ENCODE assay signal across 27 cellular contexts in the genomic region with DNA sequence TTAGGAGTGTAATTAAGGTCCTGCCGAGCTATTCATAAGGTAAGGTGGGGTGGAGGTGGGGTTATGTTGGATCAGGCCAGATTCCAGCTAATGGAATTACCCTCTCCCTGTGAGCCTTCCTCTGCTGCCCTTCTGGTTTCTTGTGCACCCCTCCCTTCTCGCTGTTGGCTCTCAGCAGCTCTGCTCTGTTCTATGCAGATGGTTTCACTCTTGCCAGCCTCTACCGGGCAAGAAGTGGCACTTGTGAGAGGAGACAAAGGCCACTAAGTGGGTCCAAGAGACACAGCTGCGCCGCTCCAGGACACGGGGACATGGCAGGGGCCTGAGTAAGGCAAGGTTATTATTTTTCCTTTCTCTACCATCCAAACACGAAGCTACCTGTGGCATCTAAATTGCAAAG.
DNase-seq lines count a peak whose midpoint lies in the region; ATAC-seq and TF ChIP-seq lines count a peak whose summit lies in the region.
"Had no signal": no experiment of that assay in that cellular context is flagged by ENCODE, and none has a peak within 500 bp of the region (broad histone marks: within the 10 kb centered on the region; RNA-seq: fewer than 3 reads in every experiment).

No MANE protein-coding gene starts in this region.

- in situ Hi-C loops in transverse colon (cut with MboI; ENCODE audit: low pct_ligation_motif_present in 1 of 4, low pct_unique_long_range_greater_than_20kb in 1 of 4, low sequenced_read_pairs in 3 of 4): loop anchor here in 1 of 4 donors (10.0 kb wide), 1 partner anchor 166 kb away; no protein-coding TSS in a partner anchor

- TF ChIP-seq EP300 in transverse colon (IDR thresholded peaks at IDR 0.05; ENCODE audit: low read depth): no peak

- no peak overlapping the region for H3K27ac Mint-ChIP-seq in WTC11
- H3K27ac Mint-ChIP-seq: activated CD8-positive, alpha-beta T cell treated with anti-CD3 and anti-CD28 coated beads, Interleukin-2, amount 10 ng/mL, durations not matched to agents 7 days and 5 days; CD4-positive, alpha-beta memory T cell; HFFc6 had no signal

- TF ChIP-seq CTCF in WTC11 (IDR thresholded peaks at IDR 0.05) (no peak), transverse colon (IDR thresholded peaks at IDR 0.05) (no peak)

- peaks cover 4% of the 10 kb centered on the region for H3K36me3 Mint-ChIP-seq in WTC11
- H3K36me3 Mint-ChIP-seq: brain; CD4-positive, alpha-beta memory T cell had no signal

- H3K4me1 ChIP-seq in transverse colon: no peaks in the 10 kb centered on the region

- 71 to 100% methylated on average over 1 to 7 of the region's 7 CpGs for WGBS in transverse colon (ENCODE audit: low coverage in 1 of 2), 2 donors

- H3K4me3 Mint-ChIP-seq in WTC11: no peak overlapping the region
- H3K4me3 Mint-ChIP-seq: activated CD8-positive, alpha-beta T cell treated with anti-CD3 and anti-CD28 coated beads, Interleukin-2, amount 10 ng/mL, durations not matched to agents 7 days and 5 days; brain; CD4-positive, alpha-beta memory T cell; HFFc6 had no signal

- TF ChIP-seq POLR2A in transverse colon (IDR thresholded peaks at IDR 0.05): no peak

- CTCF ChIA-PET in WTC11 (lab: Charles Lee): interaction anchor here (0.6 to 1.7 kb wide), 3 partner anchors 169 to 367 kb away, joined by 4 to 6 read pairs (median 5); no protein-coding TSS in a partner anchor

- peaks cover 11% of the 10 kb centered on the region for H3K9me3 Mint-ChIP-seq in WTC11

- H3K27me3 ChIP-seq in transverse colon: no peaks in the 10 kb centered on the region

- DNase-seq in DMS153 (lab: John Stamatoyannopoulos, UW) (peak; percentile 27), DMS153 treated with DMSO at 0.1 percent for 48 hours (lab: John Stamatoyannopoulos, UW; ENCODE audit: unreplicated experiment) (no peak), NCI-H2227 (lab: John Stamatoyannopoulos, UW; ENCODE audit: unreplicated experiment) (peak; percentile 65), WTC11 (ENCODE audit: low spot score) (no peak), transverse colon (peak; percentile 11), NCI-H1694 treated with DMSO at 0.1 percent for 48 hours (lab: John Stamatoyannopoulos, UW) (no peak), mucosa of gallbladder (ENCODE audit: low spot score) (no peak)
- DNase-seq in stimulated activated CD8-positive, alpha-beta memory T cell treated with anti-CD3 and anti-CD28 coated beads, Interleukin-4, amount 100 ng/mL, for 48 hours: no peak
- DNase-seq: activated CD4-positive, alpha-beta T cell treated with anti-CD3 and anti-CD28 coated beads for 1 hour; activated CD8-positive, alpha-beta T cell treated with anti-CD3 and anti-CD28 coated beads, Interleukin-2, amount 10 ng/mL, durations not matched to agents 7 days and 5 days; activated gamma-delta T cell treated with Interleukin-2 at 50 U/mL for 16 hours; CD4-positive, alpha-beta memory T cell; DND-41; effector CD4-positive, alpha-beta T cell; erythroblast; foreskin fibroblast; HFFc6; hippocampal formation; Karpas-422; NCI-H510A; retina; Right ventricle myocardium superior; stimulated activated CD4-positive, alpha-beta T cell treated with anti-CD3 and anti-CD28 coated beads, Interleukin-2, amount 100 ng/mL, for 48 hours; stimulated activated naive CD8-positive, alpha-beta T cell treated with anti-CD3 and anti-CD28 coated beads, Interleukin-15, Interleukin-2, amounts not matched to agents 100 U/mL and 50 U/mL, for 24 hours had no signal

- H3K36me3 ChIP-seq in transverse colon: no peaks in the 10 kb centered on the region

- intact Hi-C loops in transverse colon (cut with DNase I; ENCODE audit: low total_unique reads): no loop called here

- peaks cover 32% of the 10 kb centered on the region for H3K4me1 Mint-ChIP-seq in WTC11
- H3K4me1 Mint-ChIP-seq: CD4-positive, alpha-beta memory T cell had no signal

- peaks cover 15% of the 10 kb centered on the region for H3K27me3 Mint-ChIP-seq in WTC11 (ENCODE audit: low read depth)

- no peaks in the 10 kb centered on the region for H3K9me3 ChIP-seq in transverse colon

- ATAC-seq in WTC11: peak; percentile 40
- ATAC-seq: activated CD8-positive, alpha-beta T cell treated with anti-CD3 and anti-CD28 coated beads, Interleukin-2, amount 10 ng/mL, durations not matched to agents 7 days and 5 days; GM12878; stimulated activated naive CD8-positive, alpha-beta T cell treated with anti-CD3 and anti-CD28 coated beads, Interleukin-15, Interleukin-2, amounts not matched to agents 100 U/mL and 50 U/mL, for 24 hours had no signal

- no peak overlapping the region for H3K4me3 ChIP-seq in transverse colon
- H3K4me3 ChIP-seq: GM12878 had no signal

- no peak overlapping the region for H3K27ac ChIP-seq in transverse colon
- H3K27ac ChIP-seq: 22Rv1 had no signal

- POLR2A ChIA-PET in WTC11 (lab: Charles Lee): no interaction called here

TF ChIP-seq in WTC11, 78 proteins besides CTCF, POLR2A, EP300 and RAD21 (continues in another document):
- TF ChIP-seq ATF3 (CRISPR knock-in tag; conservative IDR thresholded peaks at IDR 0.05) (no peak), ATF2 (CRISPR knock-in tag; IDR thresholded peaks at IDR 0.05; ENCODE audit: borderline replicate concordance, low read depth) (no peak), ZNF532 (CRISPR knock-in tag; IDR thresholded peaks at IDR 0.05; ENCODE audit: borderline replicate concordance) (no peak), TEAD4 (CRISPR knock-in tag; IDR thresholded peaks at IDR 0.05) (no peak), ERG (CRISPR knock-in tag; IDR thresholded peaks at IDR 0.05) (no peak), ZNF138 (CRISPR knock-in tag; conservative IDR thresholded peaks at IDR 0.05) (no peak), SMAD4 (CRISPR knock-in tag; IDR thresholded peaks at IDR 0.05) (no peak)

Comparison
In these comparisons a context has a peak if more than half of its experiments do, and no peak if none do; other contexts are left out.
1. DNase-seq: peak in DMS153 (single experiment), NCI-H2227 (single experiment) and transverse colon (single experiment); none in DMS153 treated with DMSO at 0.1 percent for 48 hours (single experiment), WTC11 (single experiment), NCI-H1694 treated with DMSO at 0.1 percent for 48 hours (single experiment), stimulated activated CD8-positive, alpha-beta memory T cell treated with anti-CD3 and anti-CD28 coated beads, Interleukin-4, amount 100 ng/mL, for 48 hours (single experiment) and mucosa of gallbladder (single experiment).